In the genomic region with DNA sequence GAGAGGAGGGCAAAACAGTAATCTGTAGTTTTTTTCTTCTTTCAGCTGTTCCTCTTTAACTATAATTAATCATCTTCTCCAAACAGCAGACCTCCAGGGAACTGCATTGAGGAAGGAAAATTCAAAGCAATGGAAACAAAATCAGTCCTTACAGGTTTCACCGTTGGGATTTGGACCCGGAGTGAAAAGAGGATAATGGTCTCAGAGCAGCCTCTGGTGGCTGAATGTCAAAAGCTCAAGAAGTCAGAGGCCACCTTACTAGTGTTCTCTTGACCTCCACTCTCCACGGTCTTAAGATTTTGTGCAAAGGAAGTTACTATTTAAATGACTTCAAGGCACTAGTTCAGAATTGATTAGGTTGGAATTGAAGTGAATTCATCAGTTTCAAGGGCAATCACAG, we compare ENCODE assay signal across 8 cellular contexts. TPM values are rescaled to one million over a fixed set of nuclear protein-coding genes. Genes with fewer than 3 reads are reported as not detected.
A peak's percentile ranks its signal among the peaks of the same experiment; 100 is the strongest.
DNase-seq lines count a peak whose midpoint lies in the region; ATAC-seq and TF ChIP-seq lines count a peak whose summit lies in the region.

No MANE protein-coding gene starts in this region.

- intact Hi-C loops in spleen (cut with DNase I; ENCODE audit: low total_unique reads): no loop called here

- WGBS in spleen, 5 donors: 3 to 27% (median 11%) methylated on average over 3 of the region's 3 CpGs

- no peak for TF ChIP-seq POLR2A in spleen (IDR thresholded peaks at IDR 0.05)

- TF ChIP-seq CTCF in AG09319 (IDR thresholded peaks at IDR 0.05; ENCODE audit: low read depth, low read length) (peak; percentile 65), astrocyte of the cerebellum (IDR thresholded peaks at IDR 0.05; ENCODE audit: low read depth, low read length, missing control alignments) (peak; percentile 66), spleen (IDR thresholded peaks at IDR 0.05 in 8 of 11, conservative IDR thresholded peaks at IDR 0.05 in 3 of 11) (peak in 2 of 11 experiments; percentile 18 to 21)

- TF ChIP-seq RAD21 in Ishikawa (IDR thresholded peaks at IDR 0.05; ENCODE audit: low read depth): peak; percentile 72

- H3K27ac ChIP-seq in spleen: no peak overlapping the region

- no peaks in the 10 kb centered on the region for H3K27me3 ChIP-seq in spleen (replicated peaks in 1 of 7)

- H3K9me3 ChIP-seq in spleen: no peaks in the 10 kb centered on the region

- H3K4me3 ChIP-seq in astrocyte of the cerebellum (ENCODE audit: low read depth, low read length): no peak overlapping the region
- no peak overlapping the region for H3K4me3 ChIP-seq in spleen

- TF ChIP-seq EP300 in Ishikawa (IDR thresholded peaks at IDR 0.05; ENCODE audit: borderline replicate concordance): no peak

- no peaks in the 10 kb centered on the region for H3K4me1 ChIP-seq in spleen

- in situ Hi-C loops in astrocyte of the cerebellum (cut with HindIII; ENCODE audit: low sequenced_read_pairs): no loop called here

- H3K36me3 ChIP-seq in spleen: no peaks in the 10 kb centered on the region

- DNase-seq in AG09319 (ENCODE audit: extremely low read depth, low read depth): no peak
- no peak for DNase-seq in astrocyte of the cerebellum (ENCODE audit: low read depth)
- DNase-seq in kidney glomerular epithelial cell (lab: John Stamatoyannopoulos, UW): peak; percentile 23
- no peak for DNase-seq in cerebellar nuclear complex (lab: John Stamatoyannopoulos, UW)
- DNase-seq in cerebellum (ENCODE audit: low spot score): no peak
- no peak for DNase-seq in spleen

- ATAC-seq in GM18502 (IDR thresholded peaks at IDR 0.05; ENCODE audit: poor library complexity, unreplicated experiment): no peak

TF ChIP-seq in Ishikawa, 13 proteins besides CTCF, POLR2A, EP300 and RAD21:
- no peak for TF ChIP-seq TEAD4 (IDR thresholded peaks at IDR 0.05)
- TF ChIP-seq, protein P1, sequence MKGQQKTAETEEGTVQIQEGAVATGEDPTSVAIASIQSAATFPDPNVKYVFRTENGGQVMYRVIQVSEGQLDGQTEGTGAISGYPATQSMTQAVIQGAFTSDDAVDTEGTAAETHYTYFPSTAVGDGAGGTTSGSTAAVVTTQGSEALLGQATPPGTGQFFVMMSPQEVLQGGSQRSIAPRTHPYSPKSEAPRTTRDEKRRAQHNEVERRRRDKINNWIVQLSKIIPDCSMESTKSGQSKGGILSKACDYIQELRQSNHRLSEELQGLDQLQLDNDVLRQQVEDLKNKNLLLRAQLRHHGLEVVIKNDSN (IDR thresholded peaks at IDR 0.05): no peak
- no peak for TF ChIP-seq ZBTB7A (IDR thresholded peaks at IDR 0.05; ENCODE audit: low read depth)
- TF ChIP-seq TCF12 (IDR thresholded peaks at IDR 0.05; ENCODE audit: low read depth): no peak
- TF ChIP-seq CREB1 (IDR thresholded peaks at IDR 0.05; ENCODE audit: low read depth): no peak
- TF ChIP-seq CEBPB (IDR thresholded peaks at IDR 0.05): no peak
- no peak for TF ChIP-seq NFIC (IDR thresholded peaks at IDR 0.05)
- TF ChIP-seq EGR1 (IDR thresholded peaks at IDR 0.05): no peak
- no peak for TF ChIP-seq YY1 (IDR thresholded peaks at IDR 0.05; ENCODE audit: low read depth)
- TF ChIP-seq, protein P2, sequence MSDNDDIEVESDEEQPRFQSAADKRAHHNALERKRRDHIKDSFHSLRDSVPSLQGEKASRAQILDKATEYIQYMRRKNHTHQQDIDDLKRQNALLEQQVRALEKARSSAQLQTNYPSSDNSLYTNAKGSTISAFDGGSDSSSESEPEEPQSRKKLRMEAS (IDR thresholded peaks at IDR 0.05): no peak

RNA-seq across cellular contexts. Expression of a gene that starts 16.0 kb away (rescaled TPM):
- total RNA-seq in cerebellum: 35.3 TPM
- 1 to 10 TPM; 2.0 to 4.4 (median 3.0) TPM for total RNA-seq in spleen
- polyA plus RNA-seq in spleen: under 1 TPM; 0.24 to 0.61 (median 0.26) TPM
